Comparison of ENCODE assay signal across 8 cellular contexts in the genomic region with DNA sequence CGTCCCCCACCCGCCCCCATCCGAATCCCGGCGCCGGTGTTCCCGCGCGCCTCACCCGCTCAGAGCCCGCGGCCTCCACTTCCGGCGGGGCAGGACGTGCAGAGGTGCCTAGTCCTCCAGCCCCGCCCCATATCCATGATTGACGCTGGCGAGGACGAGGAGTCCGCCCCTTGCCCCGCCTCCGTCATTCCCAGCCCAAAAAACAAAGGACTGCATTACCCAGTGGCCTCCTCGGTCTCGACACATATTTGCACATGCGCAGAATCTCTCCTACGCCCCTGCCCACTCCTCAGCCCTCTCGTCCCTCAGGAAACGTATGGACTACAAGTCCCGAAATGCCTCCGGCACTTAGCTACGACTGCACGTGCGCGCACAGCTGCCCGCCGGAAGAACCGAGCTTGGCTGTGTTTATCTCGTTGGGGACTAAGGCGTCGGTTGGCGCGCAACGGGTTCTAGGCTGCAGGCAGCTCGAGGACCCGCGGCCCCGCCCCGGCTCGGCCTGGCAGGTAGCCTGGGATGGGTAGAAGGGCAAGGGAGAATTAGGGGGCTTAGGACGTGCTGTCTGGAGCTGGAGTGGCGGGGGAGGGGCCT. TPM values are rescaled to one million over a fixed set of nuclear protein-coding genes. Genes with fewer than 3 reads are reported as not detected.
DNase-seq lines count a peak whose midpoint lies in the region; ATAC-seq and TF ChIP-seq lines count a peak whose summit lies in the region.

A gene with protein sequence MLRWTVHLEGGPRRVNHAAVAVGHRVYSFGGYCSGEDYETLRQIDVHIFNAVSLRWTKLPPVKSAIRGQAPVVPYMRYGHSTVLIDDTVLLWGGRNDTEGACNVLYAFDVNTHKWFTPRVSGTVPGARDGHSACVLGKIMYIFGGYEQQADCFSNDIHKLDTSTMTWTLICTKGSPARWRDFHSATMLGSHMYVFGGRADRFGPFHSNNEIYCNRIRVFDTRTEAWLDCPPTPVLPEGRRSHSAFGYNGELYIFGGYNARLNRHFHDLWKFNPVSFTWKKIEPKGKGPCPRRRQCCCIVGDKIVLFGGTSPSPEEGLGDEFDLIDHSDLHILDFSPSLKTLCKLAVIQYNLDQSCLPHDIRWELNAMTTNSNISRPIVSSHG (plus strand): TSS at position 407 of the 591 bp plus-strand sequence. CDS start 2,944 bp downstream, outside the sequence.
A gene (minus strand): TSS at position 104 of the 591 bp plus-strand sequence. CDS start 133 bp downstream, outside the sequence.

- peak; percentile 90 for ATAC-seq in HG03196 (IDR thresholded peaks at IDR 0.05; ENCODE audit: unreplicated experiment)
- ATAC-seq in activated B cell treated with CpG ODN at 0.5 μM for 24 hours (ENCODE audit: low read depth): peak; percentile 93

- H3K27ac ChIP-seq in caudate nucleus (ENCODE audit: low read depth, low read length): peak within 1 kb of the TSS; percentile 81
- H3K27ac ChIP-seq in smooth muscle cell (ENCODE audit: low read depth): peak within 1 kb of the TSS; percentile 47

- H3K4me3 Mint-ChIP-seq in activated B cell treated with CpG ODN at 0.5 μM for 24 hours: peak within 1 kb of the TSS; percentile 97

- no peaks in the 10 kb centered on the region for H3K27me3 Mint-ChIP-seq in activated B cell treated with CpG ODN at 0.5 μM for 24 hours

- H3K4me1 ChIP-seq in smooth muscle cell (ENCODE audit: low read depth): peaks cover 6% of the 10 kb centered on the region

- peaks cover 68% of the 10 kb centered on the region for H3K36me3 Mint-ChIP-seq in activated B cell treated with CpG ODN at 0.5 μM for 24 hours (ENCODE audit: low read depth)

- peak within 1 kb of the TSS; percentile 89 for H3K27ac Mint-ChIP-seq in activated B cell treated with CpG ODN at 0.5 μM for 24 hours

- H3K9me3 ChIP-seq in smooth muscle cell (replicated peaks; ENCODE audit: low read depth): no peaks in the 10 kb centered on the region

- intact Hi-C loops in activated B cell treated with CpG ODN at 0.5 μM for 24 hours (cut with micrococcal nuclease): loop anchor here (1.0 to 10.0 kb wide), 13 partner anchors 7 to 503 kb away; a partner anchor contains a TSS

- DNase-seq in AG08395 (ENCODE audit: low spot score) (peak; percentile 100), NCI-H345 (lab: John Stamatoyannopoulos, UW) (peak; percentile 100), activated B cell treated with CpG ODN at 0.5 μM for 24 hours (peak; percentile 94), caudate nucleus (lab: John Stamatoyannopoulos, UW) (peak; percentile 89 to 100 (median 99)), iPS-NIHi7 (ENCODE audit: extremely low spot score) (peak; percentile 99), smooth muscle cell (lab: John Stamatoyannopoulos, UW; ENCODE audit: unreplicated experiment) (peak; percentile 93)

- peak; percentile 79 for TF ChIP-seq POLR2A in GM18951 (IDR thresholded peaks at IDR 0.05; ENCODE audit: extremely low read depth, insufficient read depth, insufficient read length)

- peak within 1 kb of the TSS; percentile 95 for H3K4me2 ChIP-seq in smooth muscle cell

- CTCF ChIA-PET in activated B cell treated with CpG ODN at 0.5 μM for 24 hours (lab: Charles Lee): interaction anchor here (1.2 kb wide), 1 partner anchor 115 kb away, joined by 3 read pairs; no protein-coding TSS in a partner anchor

- WGBS in smooth muscle cell (ENCODE audit: low lambda C conversion rate): under 1% methylated on average over 50 of the region's 51 CpGs

- H3K36me3 ChIP-seq in smooth muscle cell (ENCODE audit: low read depth): no peaks in the 10 kb centered on the region

- H4K20me1 ChIP-seq in smooth muscle cell (ENCODE audit: low read depth): peaks cover 20% of the 10 kb centered on the region

- H3K9me3 Mint-ChIP-seq in activated B cell treated with CpG ODN at 0.5 μM for 24 hours: no peaks in the 10 kb centered on the region

- H3K4me1 Mint-ChIP-seq in activated B cell treated with CpG ODN at 0.5 μM for 24 hours: peaks cover 51% of the 10 kb centered on the region

- peaks cover 3% of the 10 kb centered on the region for H3F3A ChIP-seq in smooth muscle cell (ENCODE audit: low read depth)

- peak within 1 kb of the TSS; percentile 72 for H3K4me3 ChIP-seq in smooth muscle cell

- H2AFZ ChIP-seq in smooth muscle cell (ENCODE audit: low read depth): peak within 1 kb of the TSS; percentile 59

- H3K27me3 ChIP-seq in smooth muscle cell (ENCODE audit: low read depth): no peaks in the 10 kb centered on the region

- TF ChIP-seq CTCF in activated B cell treated with CpG ODN at 0.5 μM for 24 hours (IDR thresholded peaks at IDR 0.05) (no peak), smooth muscle cell (IDR thresholded peaks at IDR 0.05; ENCODE audit: borderline replicate concordance, insufficient read depth, poor library complexity, severe bottlenecking) (no peak)

- peaks cover 51% of the 10 kb centered on the region for H3K79me2 ChIP-seq in smooth muscle cell (ENCODE audit: low read depth)

- POLR2A ChIA-PET in activated B cell treated with CpG ODN at 0.5 μM for 24 hours (lab: Charles Lee): interaction anchor here (0.6 to 4.8 kb wide), 22 partner anchors 8 to 1222 kb away, joined by 3 to 58 read pairs (median 4); a partner anchor contains a TSS

- H3K9ac ChIP-seq in smooth muscle cell (ENCODE audit: low read depth): peak within 1 kb of the TSS; percentile 69

- in situ Hi-C loops in GM18951 (cut with MboI; ENCODE audit: low sequenced_read_pairs, unreplicated experiment): no loop called here

RNA-seq across cellular contexts. Expression of the first gene that starts in this region (rescaled TPM):
- total RNA-seq in activated B cell treated with CpG ODN at 0.5 μM for 24 hours (36.4 and 36.7 TPM in 2 replicates), smooth muscle cell (51.5 and 61.8 TPM in 2 replicates)
- polyA plus RNA-seq in smooth muscle cell: 102 and 113 TPM in 2 replicates

RNA-seq across cellular contexts. Expression of the second gene that starts in this region (rescaled TPM):
- total RNA-seq in activated B cell treated with CpG ODN at 0.5 μM for 24 hours: 44.4 and 48.3 TPM in 2 replicates
- 71.3 and 86.7 TPM in 2 replicates for total RNA-seq in smooth muscle cell
- 154 and 161 TPM in 2 replicates for polyA plus RNA-seq in smooth muscle cell

Comparison
In these comparisons a context has a peak if more than half of its experiments do, and no peak if none do; other contexts are left out.
1. Peak in every context shown above with its lines: DNase-seq, ATAC-seq, H3K4me3 ChIP-seq and H3K27ac ChIP-seq.